1 cellular context compared by ENCODE assay signal in genomic region chr7:50332241-50333176, GRCh38.
TF ChIP-seq lines count a peak whose summit lies in the region.

No MANE protein-coding gene starts in this region.

TF ChIP-seq in K562, 482 proteins besides CTCF, POLR2A, EP300 and RAD21 (continued from another document):
- TF ChIP-seq, protein P1, sequence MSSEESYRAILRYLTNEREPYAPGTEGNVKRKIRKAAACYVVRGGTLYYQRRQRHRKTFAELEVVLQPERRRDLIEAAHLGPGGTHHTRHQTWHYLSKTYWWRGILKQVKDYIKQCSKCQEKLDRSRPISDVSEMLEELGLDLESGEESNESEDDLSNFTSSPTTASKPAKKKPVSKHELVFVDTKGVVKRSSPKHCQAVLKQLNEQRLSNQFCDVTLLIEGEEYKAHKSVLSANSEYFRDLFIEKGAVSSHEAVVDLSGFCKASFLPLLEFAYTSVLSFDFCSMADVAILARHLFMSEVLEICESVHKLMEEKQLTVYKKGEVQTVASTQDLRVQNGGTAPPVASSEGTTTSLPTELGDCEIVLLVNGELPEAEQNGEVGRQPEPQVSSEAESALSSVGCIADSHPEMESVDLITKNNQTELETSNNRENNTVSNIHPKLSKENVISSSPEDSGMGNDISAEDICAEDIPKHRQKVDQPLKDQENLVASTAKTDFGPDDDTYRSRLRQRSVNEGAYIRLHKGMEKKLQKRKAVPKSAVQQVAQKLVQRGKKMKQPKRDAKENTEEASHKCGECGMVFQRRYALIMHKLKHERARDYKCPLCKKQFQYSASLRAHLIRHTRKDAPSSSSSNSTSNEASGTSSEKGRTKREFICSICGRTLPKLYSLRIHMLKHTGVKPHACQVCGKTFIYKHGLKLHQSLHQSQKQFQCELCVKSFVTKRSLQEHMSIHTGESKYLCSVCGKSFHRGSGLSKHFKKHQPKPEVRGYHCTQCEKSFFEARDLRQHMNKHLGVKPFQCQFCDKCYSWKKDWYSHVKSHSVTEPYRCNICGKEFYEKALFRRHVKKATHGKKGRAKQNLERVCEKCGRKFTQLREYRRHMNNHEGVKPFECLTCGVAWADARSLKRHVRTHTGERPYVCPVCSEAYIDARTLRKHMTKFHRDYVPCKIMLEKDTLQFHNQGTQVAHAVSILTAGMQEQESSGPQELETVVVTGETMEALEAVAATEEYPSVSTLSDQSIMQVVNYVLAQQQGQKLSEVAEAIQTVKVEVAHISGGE (CRISPR knock-in tag; IDR thresholded peaks at IDR 0.05): no peak
- TF ChIP-seq, protein P2, sequence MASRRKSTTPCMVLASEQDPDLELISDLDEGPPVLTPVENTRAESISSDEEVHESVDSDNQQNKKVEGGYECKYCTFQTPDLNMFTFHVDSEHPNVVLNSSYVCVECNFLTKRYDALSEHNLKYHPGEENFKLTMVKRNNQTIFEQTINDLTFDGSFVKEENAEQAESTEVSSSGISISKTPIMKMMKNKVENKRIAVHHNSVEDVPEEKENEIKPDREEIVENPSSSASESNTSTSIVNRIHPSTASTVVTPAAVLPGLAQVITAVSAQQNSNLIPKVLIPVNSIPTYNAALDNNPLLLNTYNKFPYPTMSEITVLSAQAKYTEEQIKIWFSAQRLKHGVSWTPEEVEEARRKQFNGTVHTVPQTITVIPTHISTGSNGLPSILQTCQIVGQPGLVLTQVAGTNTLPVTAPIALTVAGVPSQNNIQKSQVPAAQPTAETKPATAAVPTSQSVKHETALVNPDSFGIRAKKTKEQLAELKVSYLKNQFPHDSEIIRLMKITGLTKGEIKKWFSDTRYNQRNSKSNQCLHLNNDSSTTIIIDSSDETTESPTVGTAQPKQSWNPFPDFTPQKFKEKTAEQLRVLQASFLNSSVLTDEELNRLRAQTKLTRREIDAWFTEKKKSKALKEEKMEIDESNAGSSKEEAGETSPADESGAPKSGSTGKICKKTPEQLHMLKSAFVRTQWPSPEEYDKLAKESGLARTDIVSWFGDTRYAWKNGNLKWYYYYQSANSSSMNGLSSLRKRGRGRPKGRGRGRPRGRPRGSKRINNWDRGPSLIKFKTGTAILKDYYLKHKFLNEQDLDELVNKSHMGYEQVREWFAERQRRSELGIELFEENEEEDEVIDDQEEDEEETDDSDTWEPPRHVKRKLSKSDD (conservative IDR thresholded peaks at IDR 0.05; ENCODE audit: low read length): no peak
- TF ChIP-seq ZKSCAN3 (CRISPR knock-in tag; IDR thresholded peaks at IDR 0.05): no peak
- TF ChIP-seq ZNF76 (CRISPR knock-in tag; IDR thresholded peaks at IDR 0.05; ENCODE audit: borderline replicate concordance): 0 out of 2 replicates have a peak, but pooled peaks have one; percentile 44
- TF ChIP-seq, protein P3, sequence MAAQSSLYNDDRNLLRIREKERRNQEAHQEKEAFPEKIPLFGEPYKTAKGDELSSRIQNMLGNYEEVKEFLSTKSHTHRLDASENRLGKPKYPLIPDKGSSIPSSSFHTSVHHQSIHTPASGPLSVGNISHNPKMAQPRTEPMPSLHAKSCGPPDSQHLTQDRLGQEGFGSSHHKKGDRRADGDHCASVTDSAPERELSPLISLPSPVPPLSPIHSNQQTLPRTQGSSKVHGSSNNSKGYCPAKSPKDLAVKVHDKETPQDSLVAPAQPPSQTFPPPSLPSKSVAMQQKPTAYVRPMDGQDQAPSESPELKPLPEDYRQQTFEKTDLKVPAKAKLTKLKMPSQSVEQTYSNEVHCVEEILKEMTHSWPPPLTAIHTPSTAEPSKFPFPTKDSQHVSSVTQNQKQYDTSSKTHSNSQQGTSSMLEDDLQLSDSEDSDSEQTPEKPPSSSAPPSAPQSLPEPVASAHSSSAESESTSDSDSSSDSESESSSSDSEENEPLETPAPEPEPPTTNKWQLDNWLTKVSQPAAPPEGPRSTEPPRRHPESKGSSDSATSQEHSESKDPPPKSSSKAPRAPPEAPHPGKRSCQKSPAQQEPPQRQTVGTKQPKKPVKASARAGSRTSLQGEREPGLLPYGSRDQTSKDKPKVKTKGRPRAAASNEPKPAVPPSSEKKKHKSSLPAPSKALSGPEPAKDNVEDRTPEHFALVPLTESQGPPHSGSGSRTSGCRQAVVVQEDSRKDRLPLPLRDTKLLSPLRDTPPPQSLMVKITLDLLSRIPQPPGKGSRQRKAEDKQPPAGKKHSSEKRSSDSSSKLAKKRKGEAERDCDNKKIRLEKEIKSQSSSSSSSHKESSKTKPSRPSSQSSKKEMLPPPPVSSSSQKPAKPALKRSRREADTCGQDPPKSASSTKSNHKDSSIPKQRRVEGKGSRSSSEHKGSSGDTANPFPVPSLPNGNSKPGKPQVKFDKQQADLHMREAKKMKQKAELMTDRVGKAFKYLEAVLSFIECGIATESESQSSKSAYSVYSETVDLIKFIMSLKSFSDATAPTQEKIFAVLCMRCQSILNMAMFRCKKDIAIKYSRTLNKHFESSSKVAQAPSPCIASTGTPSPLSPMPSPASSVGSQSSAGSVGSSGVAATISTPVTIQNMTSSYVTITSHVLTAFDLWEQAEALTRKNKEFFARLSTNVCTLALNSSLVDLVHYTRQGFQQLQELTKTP (IDR thresholded peaks at IDR 0.05; ENCODE audit: low read depth in 1 of 2, partially characterized antibody in 2 of 2): peak in 1 of 2 experiments; percentile 61
- no peak for TF ChIP-seq MXD1 (CRISPR knock-in tag; IDR thresholded peaks at IDR 0.05; ENCODE audit: borderline replicate concordance, poor library complexity, severe bottlenecking)
- peak; percentile 7; the same call in 1 of the 2 replicates for TF ChIP-seq ELF4 (CRISPR knock-in tag; IDR thresholded peaks at IDR 0.05)
